Comparison of ENCODE assay signal across 7 cellular contexts in the genomic region with DNA sequence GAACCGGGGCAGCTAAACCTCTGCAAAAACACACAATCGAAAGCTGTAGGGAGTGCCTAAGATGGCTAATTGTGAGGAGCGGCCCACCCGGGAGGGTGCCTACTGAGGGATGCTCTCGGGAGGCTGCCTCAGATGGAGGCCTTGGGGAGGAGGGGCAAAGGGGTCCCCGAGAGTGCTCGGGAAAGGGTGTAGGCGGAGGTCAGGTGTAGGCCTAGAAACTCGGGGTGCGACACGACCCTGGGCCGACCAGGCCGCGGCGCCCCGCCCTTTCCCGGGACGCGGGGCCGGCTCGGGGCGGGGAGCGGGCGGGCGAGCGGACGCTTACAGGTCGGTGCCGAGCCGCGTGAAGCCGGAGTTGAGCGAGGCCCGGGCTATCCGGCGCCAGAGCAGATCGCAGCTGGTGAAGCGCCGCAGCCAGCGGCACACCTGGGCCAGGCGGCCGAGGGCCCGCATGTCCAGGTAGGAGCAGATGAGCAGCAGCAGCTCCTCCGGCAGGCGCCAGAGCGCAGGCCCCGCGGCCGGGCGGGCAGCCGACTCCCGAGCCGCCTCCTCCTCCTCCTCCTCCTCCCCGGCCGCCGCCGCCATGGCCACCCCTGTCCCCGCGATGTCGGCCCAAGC. TPM values are rescaled to one million over a fixed set of nuclear protein-coding genes. Genes with fewer than 3 reads are reported as not detected.
DNase-seq lines count a peak whose midpoint lies in the region; FAIRE-seq and TF ChIP-seq lines count a peak whose summit lies in the region.

No MANE protein-coding gene starts in this region.

- WGBS in lower leg skin, 2 donors: 0 to 2% methylated on average over 36 to 44 of the region's 60 CpGs

- peak; percentile 85 for FAIRE-seq in GM12892 (lab: Jason Lieb, UNC)

- no peaks in the 10 kb centered on the region for H3K27me3 Mint-ChIP-seq in activated CD4-positive, alpha-beta T cell treated with anti-CD3 and anti-CD28 coated beads, Interleukin-2, amount 10 ng/mL, durations not matched to agents 24 days and 14 days
- H3K27me3 Mint-ChIP-seq in dendritic cell treated with granulocyte-macrophage colony-stimulating factor and Interleukin-4, amounts not matched to agents 40 ng/mL and 50 ng/mL, for 4 days: no peaks in the 10 kb centered on the region

- H3K4me3 Mint-ChIP-seq in activated CD4-positive, alpha-beta T cell treated with anti-CD3 and anti-CD28 coated beads, Interleukin-2, amount 10 ng/mL, durations not matched to agents 24 days and 14 days: peak overlapping the region; percentile 98
- H3K4me3 Mint-ChIP-seq in dendritic cell treated with granulocyte-macrophage colony-stimulating factor and Interleukin-4, amounts not matched to agents 40 ng/mL and 50 ng/mL, for 4 days: peak overlapping the region; percentile 96

- no peaks in the 10 kb centered on the region for H3K9me3 Mint-ChIP-seq in activated CD4-positive, alpha-beta T cell treated with anti-CD3 and anti-CD28 coated beads, Interleukin-2, amount 10 ng/mL, durations not matched to agents 24 days and 14 days
- H3K9me3 Mint-ChIP-seq in dendritic cell treated with granulocyte-macrophage colony-stimulating factor and Interleukin-4, amounts not matched to agents 40 ng/mL and 50 ng/mL, for 4 days: no peaks in the 10 kb centered on the region

- peak overlapping the region; percentile 99 for H3K27ac Mint-ChIP-seq in activated CD4-positive, alpha-beta T cell treated with anti-CD3 and anti-CD28 coated beads, Interleukin-2, amount 10 ng/mL, durations not matched to agents 24 days and 14 days
- peak overlapping the region; percentile 99 for H3K27ac Mint-ChIP-seq in dendritic cell treated with granulocyte-macrophage colony-stimulating factor and Interleukin-4, amounts not matched to agents 40 ng/mL and 50 ng/mL, for 4 days

- peak overlapping the region; percentile 90 for H3K4me3 ChIP-seq in lower leg skin (ENCODE audit: low read depth, poor library complexity, severe bottlenecking)

- TF ChIP-seq CTCF in lower leg skin (IDR thresholded peaks at IDR 0.05): no peak

- peaks cover 13% of the 10 kb centered on the region for H3K36me3 Mint-ChIP-seq in activated CD4-positive, alpha-beta T cell treated with anti-CD3 and anti-CD28 coated beads, Interleukin-2, amount 10 ng/mL, durations not matched to agents 24 days and 14 days (ENCODE audit: low read depth)
- H3K36me3 Mint-ChIP-seq in dendritic cell treated with granulocyte-macrophage colony-stimulating factor and Interleukin-4, amounts not matched to agents 40 ng/mL and 50 ng/mL, for 4 days (ENCODE audit: low read depth): peaks cover 14% of the 10 kb centered on the region

- DNase-seq in GM12892 (ENCODE audit: insufficient read length): peak; percentile 58
- peak; percentile 60 for DNase-seq in HCEC 1CT
- peak; percentile 74 for DNase-seq in NAMALWA (ENCODE audit: low spot score)
- DNase-seq in activated CD4-positive, alpha-beta T cell treated with anti-CD3 and anti-CD28 coated beads, Interleukin-2, amount 10 ng/mL, durations not matched to agents 24 days and 14 days: peak; percentile 93
- peak; percentile 37 to 90 for DNase-seq in lower leg skin (ENCODE audit: low spot score in 2 of 2)
- peak; percentile 28 to 53 (median 36) for DNase-seq in stimulated activated CD4-positive, alpha-beta T cell treated with anti-CD3 and anti-CD28 coated beads, TNF-alpha, amount 100 ng/mL, for 1 hour (ENCODE audit: low read depth in 3 of 3, low spot score in 1 of 3)

- intact Hi-C loops in activated CD4-positive, alpha-beta T cell treated with anti-CD3 and anti-CD28 coated beads, Interleukin-2, amount 10 ng/mL, durations not matched to agents 24 days and 14 days (cut with micrococcal nuclease): loop anchor here (1.0 to 10.0 kb wide), 6 partner anchors 9 to 339 kb away; a partner anchor contains a TSS
- intact Hi-C loops in dendritic cell treated with granulocyte-macrophage colony-stimulating factor and Interleukin-4, amounts not matched to agents 40 ng/mL and 50 ng/mL, for 4 days (cut with micrococcal nuclease): no loop called here
- intact Hi-C loops in lower leg skin (cut with DNase I; ENCODE audit: low total_unique reads): no loop called here

- peaks cover 24% of the 10 kb centered on the region for H3K4me1 Mint-ChIP-seq in activated CD4-positive, alpha-beta T cell treated with anti-CD3 and anti-CD28 coated beads, Interleukin-2, amount 10 ng/mL, durations not matched to agents 24 days and 14 days
- H3K4me1 Mint-ChIP-seq in dendritic cell treated with granulocyte-macrophage colony-stimulating factor and Interleukin-4, amounts not matched to agents 40 ng/mL and 50 ng/mL, for 4 days (ENCODE audit: low read depth): peaks cover 25% of the 10 kb centered on the region

- TF ChIP-seq POLR2A in GM12892 (IDR thresholded peaks at IDR 0.05; ENCODE audit: low read depth, low read length) (peak; percentile 66), lower leg skin (IDR thresholded peaks at IDR 0.05) (no peak)

RNA-seq across cellular contexts. Expression of a gene that starts 0.8 kb away (rescaled TPM):
- 23.2 TPM for polyA plus RNA-seq in GM12892 (2012; ENCODE audit: missing spikeins)
- 28.4 and 32.0 TPM in 2 replicates for total RNA-seq in activated CD4-positive, alpha-beta T cell treated with anti-CD3 and anti-CD28 coated beads, Interleukin-2, amount 10 ng/mL, durations not matched to agents 24 days and 14 days
- 100 to 1,000 TPM in 1 of 4 donors, 10 to 100 TPM in 3; 51.9 to 102 (median 69.6) TPM for total RNA-seq in lower leg skin

Comparison
In these comparisons a context has a peak if more than half of its experiments do, and no peak if none do; other contexts are left out.
1. Peak in every context shown above with its lines: DNase-seq and H3K4me3 ChIP-seq.
2. DNase-seq: peak in every context shown above with its lines; median percentile 93 in activated CD4-positive, alpha-beta T cell treated with anti-CD3 and anti-CD28 coated beads, Interleukin-2, amount 10 ng/mL, durations not matched to agents 24 days and 14 days; 74 in NAMALWA; 64 in lower leg skin; 60 in HCEC 1CT; 58 in GM12892; 36 in stimulated activated CD4-positive, alpha-beta T cell treated with anti-CD3 and anti-CD28 coated beads, TNF-alpha, amount 100 ng/mL, for 1 hour.